In the genomic region with DNA sequence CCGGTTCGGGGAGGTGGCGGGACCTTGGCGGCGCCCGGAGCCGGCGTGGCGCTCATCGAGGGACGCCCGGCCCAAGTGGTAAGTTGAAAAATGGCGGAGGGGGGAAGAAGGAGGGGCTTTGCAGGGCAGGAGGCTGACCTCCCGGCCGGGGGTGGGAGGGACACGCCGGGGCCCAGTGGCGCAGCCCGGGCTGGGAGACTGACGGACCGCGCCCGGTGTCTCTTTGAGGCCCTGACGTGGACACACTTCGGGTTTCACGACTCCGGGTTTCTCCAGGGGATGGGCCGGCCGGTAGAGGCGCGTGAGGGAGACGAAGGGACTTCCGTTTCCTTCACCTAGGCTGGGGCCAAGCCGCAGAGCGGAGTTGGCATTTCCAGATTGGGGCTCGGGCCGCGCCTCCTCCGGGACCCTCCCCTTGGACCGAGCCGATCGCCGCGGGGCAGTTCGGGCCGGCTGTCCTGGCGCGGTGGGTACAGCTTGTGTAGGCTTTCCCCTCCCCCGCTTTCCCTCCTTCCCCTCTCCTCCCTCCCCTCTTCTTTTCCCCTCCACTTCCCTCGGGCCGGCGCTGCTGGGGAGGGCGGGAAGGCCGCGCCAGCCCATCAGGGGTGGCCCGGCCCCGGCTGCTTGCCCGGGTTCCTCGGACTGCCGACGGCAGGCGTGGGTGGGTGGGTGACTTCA, we compare ENCODE assay signal across 1 cellular context.
TF ChIP-seq lines count a peak whose summit lies in the region.

TSS of gene XIAP (plus strand) at position 226 of the 678 bp plus-strand sequence. CDS start 25,610 bp downstream, outside the sequence.

TF ChIP-seq in HepG2, 621 proteins besides CTCF, POLR2A, EP300 and RAD21 (continued from another document and continues in another):
- TF ChIP-seq, protein P1, sequence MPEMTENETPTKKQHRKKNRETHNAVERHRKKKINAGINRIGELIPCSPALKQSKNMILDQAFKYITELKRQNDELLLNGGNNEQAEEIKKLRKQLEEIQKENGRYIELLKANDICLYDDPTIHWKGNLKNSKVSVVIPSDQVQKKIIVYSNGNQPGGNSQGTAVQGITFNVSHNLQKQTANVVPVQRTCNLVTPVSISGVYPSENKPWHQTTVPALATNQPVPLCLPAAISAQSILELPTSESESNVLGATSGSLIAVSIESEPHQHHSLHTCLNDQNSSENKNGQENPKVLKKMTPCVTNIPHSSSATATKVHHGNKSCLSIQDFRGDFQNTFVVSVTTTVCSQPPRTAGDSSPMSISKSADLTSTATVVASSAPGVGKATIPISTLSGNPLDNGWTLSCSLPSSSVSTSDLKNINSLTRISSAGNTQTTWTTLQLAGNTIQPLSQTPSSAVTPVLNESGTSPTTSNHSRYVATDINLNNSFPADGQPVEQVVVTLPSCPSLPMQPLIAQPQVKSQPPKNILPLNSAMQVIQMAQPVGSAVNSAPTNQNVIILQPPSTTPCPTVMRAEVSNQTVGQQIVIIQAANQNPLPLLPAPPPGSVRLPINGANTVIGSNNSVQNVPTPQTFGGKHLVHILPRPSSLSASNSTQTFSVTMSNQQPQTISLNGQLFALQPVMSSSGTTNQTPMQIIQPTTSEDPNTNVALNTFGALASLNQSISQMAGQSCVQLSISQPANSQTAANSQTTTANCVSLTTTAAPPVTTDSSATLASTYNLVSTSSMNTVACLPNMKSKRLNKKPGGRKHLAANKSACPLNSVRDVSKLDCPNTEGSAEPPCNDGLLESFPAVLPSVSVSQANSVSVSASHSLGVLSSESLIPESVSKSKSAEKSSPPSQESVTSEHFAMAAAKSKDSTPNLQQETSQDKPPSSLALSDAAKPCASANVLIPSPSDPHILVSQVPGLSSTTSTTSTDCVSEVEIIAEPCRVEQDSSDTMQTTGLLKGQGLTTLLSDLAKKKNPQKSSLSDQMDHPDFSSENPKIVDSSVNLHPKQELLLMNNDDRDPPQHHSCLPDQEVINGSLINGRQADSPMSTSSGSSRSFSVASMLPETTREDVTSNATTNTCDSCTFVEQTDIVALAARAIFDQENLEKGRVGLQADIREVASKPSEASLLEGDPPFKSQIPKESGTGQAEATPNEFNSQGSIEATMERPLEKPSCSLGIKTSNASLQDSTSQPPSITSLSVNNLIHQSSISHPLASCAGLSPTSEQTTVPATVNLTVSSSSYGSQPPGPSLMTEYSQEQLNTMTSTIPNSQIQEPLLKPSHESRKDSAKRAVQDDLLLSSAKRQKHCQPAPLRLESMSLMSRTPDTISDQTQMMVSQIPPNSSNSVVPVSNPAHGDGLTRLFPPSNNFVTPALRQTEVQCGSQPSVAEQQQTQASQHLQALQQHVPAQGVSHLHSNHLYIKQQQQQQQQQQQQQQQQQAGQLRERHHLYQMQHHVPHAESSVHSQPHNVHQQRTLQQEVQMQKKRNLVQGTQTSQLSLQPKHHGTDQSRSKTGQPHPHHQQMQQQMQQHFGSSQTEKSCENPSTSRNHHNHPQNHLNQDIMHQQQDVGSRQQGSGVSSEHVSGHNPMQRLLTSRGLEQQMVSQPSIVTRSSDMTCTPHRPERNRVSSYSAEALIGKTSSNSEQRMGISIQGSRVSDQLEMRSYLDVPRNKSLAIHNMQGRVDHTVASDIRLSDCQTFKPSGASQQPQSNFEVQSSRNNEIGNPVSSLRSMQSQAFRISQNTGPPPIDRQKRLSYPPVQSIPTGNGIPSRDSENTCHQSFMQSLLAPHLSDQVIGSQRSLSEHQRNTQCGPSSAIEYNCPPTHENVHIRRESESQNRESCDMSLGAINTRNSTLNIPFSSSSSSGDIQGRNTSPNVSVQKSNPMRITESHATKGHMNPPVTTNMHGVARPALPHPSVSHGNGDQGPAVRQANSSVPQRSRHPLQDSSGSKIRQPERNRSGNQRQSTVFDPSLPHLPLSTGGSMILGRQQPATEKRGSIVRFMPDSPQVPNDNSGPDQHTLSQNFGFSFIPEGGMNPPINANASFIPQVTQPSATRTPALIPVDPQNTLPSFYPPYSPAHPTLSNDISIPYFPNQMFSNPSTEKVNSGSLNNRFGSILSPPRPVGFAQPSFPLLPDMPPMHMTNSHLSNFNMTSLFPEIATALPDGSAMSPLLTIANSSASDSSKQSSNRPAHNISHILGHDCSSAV (CRISPR knock-in tag; IDR thresholded peaks at IDR 0.05; ENCODE audit: borderline replicate concordance) = no peak
- TF ChIP-seq ZNF446 (CRISPR knock-in tag; IDR thresholded peaks at IDR 0.05) (0 out of 2 replicates have a peak, but pooled peaks have one; percentile 27), BCL3 (CRISPR knock-in tag; IDR thresholded peaks at IDR 0.05) (no peak), ZSCAN29 (CRISPR knock-in tag; conservative IDR thresholded peaks at IDR 0.05) (no peak), TBX2 (CRISPR knock-in tag; IDR thresholded peaks at IDR 0.05; ENCODE audit: borderline replicate concordance) (0 out of 2 replicates have a peak, but pooled peaks have one; percentile 24), SRSF1 (optimal IDR thresholded peaks at IDR 0.05; ENCODE audit: low read depth, low read length) (no peak), NFKBIZ (CRISPR knock-in tag; IDR thresholded peaks at IDR 0.05) (no peak), HNRNPL (IDR thresholded peaks at IDR 0.05; ENCODE audit: low read depth, low read length) (0 out of 2 replicates have a peak, but pooled peaks have one; percentile 32), PCBP1 (IDR thresholded peaks at IDR 0.05; ENCODE audit: borderline replicate concordance, low read depth, low read length) (no peak), ZNF230 (CRISPR knock-in tag; IDR thresholded peaks at IDR 0.05) (no peak), HNF4A (CRISPR knock-in tag; IDR thresholded peaks at IDR 0.05) (no peak), ZNF256 (CRISPR knock-in tag; conservative IDR thresholded peaks at IDR 0.05) (no peak), ZNF44 (CRISPR knock-in tag; IDR thresholded peaks at IDR 0.05) (no peak), RXRA (CRISPR knock-in tag; IDR thresholded peaks at IDR 0.05) (peak; percentile 52; the same call in 1 of the 2 replicates), MAX (IDR thresholded peaks at IDR 0.05) (peak; percentile 34; the same call in 1 of the 2 replicates), SALL1 (CRISPR knock-in tag; IDR thresholded peaks at IDR 0.05) (peak; percentile 36; the same call in 1 of the 2 replicates), ZKSCAN5 (CRISPR knock-in tag; IDR thresholded peaks at IDR 0.05) (no peak), ZNF598 (CRISPR knock-in tag; IDR thresholded peaks at IDR 0.05; ENCODE audit: borderline replicate concordance) (no peak), MLX (CRISPR knock-in tag; IDR thresholded peaks at IDR 0.05) (no peak), KDM6A (CRISPR knock-in tag; IDR thresholded peaks at IDR 0.05; ENCODE audit: low read depth) (no peak), YY1 (IDR thresholded peaks at IDR 0.05; ENCODE audit: insufficient read depth, insufficient replicate concordance, low read depth, low read length) (peak; percentile 89), NONO (IDR thresholded peaks at IDR 0.05) (no peak), NONO (CRISPR knock-in tag; conservative IDR thresholded peaks at IDR 0.05) (0 out of 2 replicates have a peak, but pooled peaks have one; percentile 11), SCMH1 (CRISPR knock-in tag; IDR thresholded peaks at IDR 0.05; ENCODE audit: borderline replicate concordance) (no peak), PBX3 (CRISPR knock-in tag; IDR thresholded peaks at IDR 0.05; ENCODE audit: borderline replicate concordance) (no peak), ERF (CRISPR knock-in tag; IDR thresholded peaks at IDR 0.05) (no peak), ZFX (CRISPR knock-in tag; IDR thresholded peaks at IDR 0.05; ENCODE audit: low read depth) (peak; percentile 77), ZNF672 (CRISPR knock-in tag; IDR thresholded peaks at IDR 0.05) (no peak), MAZ (IDR thresholded peaks at IDR 0.05; ENCODE audit: borderline replicate concordance, low read depth, low read length) (peak; percentile 16; the same call in 1 of the 2 replicates), MAZ (CRISPR knock-in tag; IDR thresholded peaks at IDR 0.05; ENCODE audit: low read depth) (no peak), HOMEZ (CRISPR knock-in tag; IDR thresholded peaks at IDR 0.05; ENCODE audit: low read depth) (no peak), PHF8 (CRISPR knock-in tag; IDR thresholded peaks at IDR 0.05) (peak; percentile 67), SRY (CRISPR knock-in tag; IDR thresholded peaks at IDR 0.05) (peak; percentile 84; the same call in 1 of the 2 replicates), SOX6 (IDR thresholded peaks at IDR 0.05) (no peak), SOX6 (CRISPR knock-in tag; IDR thresholded peaks at IDR 0.05) (peak; percentile 33; the same call in 1 of the 2 replicates), HOXD1 (CRISPR knock-in tag; IDR thresholded peaks at IDR 0.05) (no peak), CSRNP1 (CRISPR knock-in tag; IDR thresholded peaks at IDR 0.05) (0 out of 2 replicates have a peak, but pooled peaks have one; percentile 29), SSRP1 (CRISPR knock-in tag; IDR thresholded peaks at IDR 0.05) (no peak), ZNF12 (CRISPR knock-in tag; IDR thresholded peaks at IDR 0.05) (no peak), YEATS4 (CRISPR knock-in tag; IDR thresholded peaks at IDR 0.05; ENCODE audit: borderline replicate concordance) (peak; percentile 59; the same call in 1 of the 2 replicates), HNF4G (IDR thresholded peaks at IDR 0.05; ENCODE audit: borderline replicate concordance, low read depth, low read length) (no peak), HNF4G (CRISPR knock-in tag; IDR thresholded peaks at IDR 0.05; ENCODE audit: borderline replicate concordance, low read depth) (no peak), ZNF18 (CRISPR knock-in tag; IDR thresholded peaks at IDR 0.05; ENCODE audit: insufficient replicate concordance) (peak; percentile 36), ZNF549 (CRISPR knock-in tag; IDR thresholded peaks at IDR 0.05) (no peak)
- TF ChIP-seq, protein P2, sequence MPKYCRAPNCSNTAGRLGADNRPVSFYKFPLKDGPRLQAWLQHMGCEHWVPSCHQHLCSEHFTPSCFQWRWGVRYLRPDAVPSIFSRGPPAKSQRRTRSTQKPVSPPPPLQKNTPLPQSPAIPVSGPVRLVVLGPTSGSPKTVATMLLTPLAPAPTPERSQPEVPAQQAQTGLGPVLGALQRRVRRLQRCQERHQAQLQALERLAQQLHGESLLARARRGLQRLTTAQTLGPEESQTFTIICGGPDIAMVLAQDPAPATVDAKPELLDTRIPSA (CRISPR knock-in tag; IDR thresholded peaks at IDR 0.05; ENCODE audit: borderline replicate concordance) = no peak
